ENCODE assay signal across 10 cellular contexts in the genomic region with DNA sequence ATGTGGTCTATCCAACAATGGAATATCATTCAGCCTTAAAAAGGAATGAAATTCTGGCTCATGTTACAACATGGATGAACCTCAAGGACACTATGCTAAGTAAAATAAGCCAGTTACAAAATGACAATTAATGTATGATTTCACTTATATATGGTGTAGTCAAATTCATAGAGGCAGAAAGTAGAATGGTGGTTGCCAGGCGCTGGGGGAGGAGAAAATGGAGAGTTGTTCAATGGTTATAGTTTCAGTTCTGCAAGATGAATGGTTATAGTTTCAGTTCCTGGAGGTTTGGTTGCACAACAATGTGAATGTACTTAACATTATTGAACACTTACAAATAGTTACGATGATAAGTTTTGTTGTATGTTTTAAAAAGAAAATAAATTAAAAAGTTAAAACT.
A peak's percentile ranks its signal among the peaks of the same experiment; 100 is the strongest.
DNase-seq lines count a peak whose midpoint lies in the region; ATAC-seq and TF ChIP-seq lines count a peak whose summit lies in the region.
"Had no signal": no experiment of that assay in that cellular context is flagged by ENCODE, and none has a peak within 500 bp of the region (broad histone marks: within the 10 kb centered on the region; RNA-seq: fewer than 3 reads in every experiment).

No MANE protein-coding gene starts in this region.

- H3K9me3 ChIP-seq in endodermal cell (ENCODE audit: control insufficient read depth, low read length), result peaks cover 9% of the 10 kb centered on the region
- H3K9me3 ChIP-seq: uterus had no signal

- H3K36me3 Mint-ChIP-seq in glutamatergic neuron (ENCODE audit: unreplicated experiment), result no peaks in the 10 kb centered on the region
- no peaks in the 10 kb centered on the region for H3K36me3 Mint-ChIP-seq in endodermal cell (ENCODE audit: low read depth)

- H3K4me3 ChIP-seq in GM12865 (ENCODE audit: low read depth, low read length) (no peak overlapping the region), endodermal cell (ENCODE audit: low read length) (no peak overlapping the region)
- H3K4me3 ChIP-seq: uterus had no signal

- peak; percentile 63 for DNase-seq in GM12865 (ENCODE audit: low read depth)
- peak; percentile 82 for DNase-seq in NOMO-1 treated with dmso at 0.1 percent for 144 hours (lab: John Stamatoyannopoulos, UW; ENCODE audit: unreplicated experiment)
- DNase-seq in glutamatergic neuron, result no peak
- no peak for DNase-seq in endodermal cell
- no peak for DNase-seq in Ammon's horn (ENCODE audit: low spot score)
- no peak for DNase-seq in NCI-H2081 treated with DMSO at 0.1 percent for 48 hours (lab: John Stamatoyannopoulos, UW)
- DNase-seq: NCI-H510A treated with DMSO at 0.1 percent for 48 hours, uterus had no signal

- H3K27me3 Mint-ChIP-seq in glutamatergic neuron (ENCODE audit: unreplicated experiment) (no peaks in the 10 kb centered on the region), endodermal cell (ENCODE audit: insufficient read depth) (no peaks in the 10 kb centered on the region)

- H3K9ac ChIP-seq in endodermal cell (ENCODE audit: extremely low read depth, low read length, poor library complexity, severe bottlenecking), result no peak overlapping the region

- H3K27ac Mint-ChIP-seq in glutamatergic neuron (ENCODE audit: unreplicated experiment) (no peak overlapping the region), endodermal cell (no peak overlapping the region)

- H3K27me3 ChIP-seq in endodermal cell (ENCODE audit: control insufficient read depth, insufficient read depth, low read length, poor library complexity, severe bottlenecking), result no peaks in the 10 kb centered on the region
- H3K27me3 ChIP-seq: uterus had no signal

- H3K4me1 Mint-ChIP-seq in glutamatergic neuron (ENCODE audit: low read depth, unreplicated experiment) (no peaks in the 10 kb centered on the region), endodermal cell (no peaks in the 10 kb centered on the region)

- ATAC-seq in GM19351 (IDR thresholded peaks at IDR 0.05; ENCODE audit: unreplicated experiment) (peak; percentile 100), HG02973 (IDR thresholded peaks at IDR 0.05; ENCODE audit: unreplicated experiment) (peak; percentile 98)

- H3K4me1 ChIP-seq in endodermal cell (ENCODE audit: control insufficient read depth, insufficient read depth, low read length), result no peaks in the 10 kb centered on the region
- H3K4me1 ChIP-seq: uterus had no signal

- H3K9me3 Mint-ChIP-seq in glutamatergic neuron (ENCODE audit: unreplicated experiment), result no peaks in the 10 kb centered on the region
- peaks cover 17% of the 10 kb centered on the region for H3K9me3 Mint-ChIP-seq in endodermal cell

- 100% methylated on average over 1 of the region's 2 CpGs for WGBS in endodermal cell (ENCODE audit: insufficient coverage in 1 of 2, insufficient read length in 1 of 2), 2 experiments

- H3K27ac ChIP-seq in endodermal cell (ENCODE audit: low read depth, low read length), result no peak overlapping the region
- H3K27ac ChIP-seq: uterus had no signal

- no peak overlapping the region for H3K4me3 Mint-ChIP-seq in glutamatergic neuron (ENCODE audit: unreplicated experiment)
- no peak overlapping the region for H3K4me3 Mint-ChIP-seq in endodermal cell

- TF ChIP-seq CTCF in GM12865 (IDR thresholded peaks at IDR 0.05; ENCODE audit: insufficient read depth, low read depth, low read length, missing control alignments) (no peak), glutamatergic neuron (IDR thresholded peaks at IDR 0.05; ENCODE audit: partially characterized antibody, unreplicated experiment) (no peak), endodermal cell (conservative IDR thresholded peaks at IDR 0.05) (no peak)

- H3K36me3 ChIP-seq in endodermal cell (ENCODE audit: control insufficient read depth, insufficient read depth, low read length), result no peaks in the 10 kb centered on the region
- H3K36me3 ChIP-seq: uterus had no signal

Comparison
In these comparisons a context has a peak if more than half of its experiments do, and no peak if none do; other contexts are left out.
1. DNase-seq: peak in GM12865 (single experiment) and NOMO-1 treated with dmso at 0.1 percent for 144 hours (single experiment); none in glutamatergic neuron (single experiment), endodermal cell (single experiment), Ammon's horn (single experiment) and NCI-H2081 treated with DMSO at 0.1 percent for 48 hours (single experiment).